In genomic region chr13:29284726-29285125, GRCh38 we compare ENCODE assay signal across 14 cellular contexts.
"Had no signal": no experiment of that assay in that cellular context is flagged by ENCODE, and none has a peak within 500 bp of the region (broad histone marks: within the 10 kb centered on the region; RNA-seq: fewer than 3 reads in every experiment).

No MANE protein-coding gene starts in this region.

- H3K4me1 ChIP-seq: gastroesophageal sphincter, pancreas had no signal

- H3K4me3 ChIP-seq: gastroesophageal sphincter, pancreas had no signal

- H3K27me3 ChIP-seq: gastroesophageal sphincter, pancreas had no signal

- H3K27ac ChIP-seq: gastroesophageal sphincter, pancreas, WERI-Rb-1 had no signal

- H3K36me3 ChIP-seq: gastroesophageal sphincter, pancreas, WERI-Rb-1 had no signal

- DNase-seq: activated CD4-positive, alpha-beta T cell treated with anti-CD3 and anti-CD28 coated beads for 48 hours; activated CD8-positive, alpha-beta memory T cell treated with anti-CD3 and anti-CD28 coated beads, Interleukin-2, amount 50 U/mL, for 48 hours; activated CD8-positive, alpha-beta T cell treated with anti-CD3 and anti-CD28 coated beads, Interleukin-2, amount 10 ng/mL, durations not matched to agents 7 days and 5 days; activated naive CD8-positive, alpha-beta T cell treated with anti-CD3 and anti-CD28 coated beads, Interleukin-2, amount 10 ng/mL, durations not matched to agents 7 days and 5 days; aorta; kidney; left ventricle myocardium superior; mesenchymal stem cell; pancreas; stimulated activated CD4-positive, alpha-beta T cell treated with anti-CD3 and anti-CD28 coated beads, Interleukin-2, amount 100 ng/mL, for 48 hours; T1000; WERI-Rb-1 had no signal

- FAIRE-seq: bronchial epithelial cell, kidney, pancreas had no signal

- H3K9me3 ChIP-seq: gastroesophageal sphincter, pancreas had no signal
